ENCODE assay signal across 11 cellular contexts in the genomic region with DNA sequence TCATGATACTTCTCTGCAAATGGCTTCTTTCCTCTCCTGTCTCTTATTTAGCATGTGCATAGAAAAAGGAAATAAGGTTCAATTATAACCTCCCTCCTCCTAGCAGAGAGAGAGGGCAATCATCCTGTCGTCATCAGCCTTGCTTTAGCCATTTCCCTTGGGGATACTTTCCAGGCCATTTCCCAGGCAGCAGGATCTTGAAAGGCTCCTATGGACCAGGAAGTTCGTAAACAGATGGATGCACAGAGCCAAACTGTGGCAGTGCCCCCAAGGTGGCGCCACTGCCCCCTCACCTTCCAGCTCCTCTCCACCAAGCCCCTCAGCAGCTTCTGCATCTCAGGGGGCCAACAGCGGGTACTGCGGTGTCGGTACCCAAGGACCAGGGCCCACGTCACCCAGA.
DNase-seq lines count a peak whose midpoint lies in the region; ATAC-seq and TF ChIP-seq lines count a peak whose summit lies in the region.
"Had no signal": no experiment of that assay in that cellular context is flagged by ENCODE, and none has a peak within 500 bp of the region (broad histone marks: within the 10 kb centered on the region; RNA-seq: fewer than 3 reads in every experiment).

No MANE protein-coding gene starts in this region.

- H3K4me3 Mint-ChIP-seq in endothelial cell (ENCODE audit: unreplicated experiment) = no peak overlapping the region
- H3K4me3 Mint-ChIP-seq: CD4-positive, CD25-positive, alpha-beta regulatory T cell; nephron had no signal

- no peaks in the 10 kb centered on the region for H3K27me3 Mint-ChIP-seq in endothelial cell (ENCODE audit: unreplicated experiment)
- H3K27me3 Mint-ChIP-seq: CD4-positive, CD25-positive, alpha-beta regulatory T cell had no signal

- peak overlapping the region; percentile 22 to 69 (median 60) for H3K27ac ChIP-seq in gastrocnemius medialis

- H3K36me3 Mint-ChIP-seq in endothelial cell (ENCODE audit: low read depth, unreplicated experiment) = no peaks in the 10 kb centered on the region
- H3K36me3 Mint-ChIP-seq: CD4-positive, CD25-positive, alpha-beta regulatory T cell had no signal

- intact Hi-C loops in gastrocnemius medialis (cut with DNase I; ENCODE audit: low total_unique reads) = loop anchor here (2.0 to 5.0 kb wide), 2 partner anchors 33 to 275 kb away; no protein-coding TSS in a partner anchor

- H3K9me3 ChIP-seq in gastrocnemius medialis = no peaks in the 10 kb centered on the region

- H3K27ac Mint-ChIP-seq in endothelial cell (ENCODE audit: unreplicated experiment) = no peak overlapping the region
- H3K27ac Mint-ChIP-seq: nephron had no signal

- DNase-seq in NCI-H526 (lab: John Stamatoyannopoulos, UW) (peak; percentile 12 to 45), NCI-H526 treated with DMSO at 0.1 percent for 48 hours (lab: John Stamatoyannopoulos, UW) (no peak), NCI-H345 treated with DMSO at 0.1 percent for 48 hours (lab: John Stamatoyannopoulos, UW; ENCODE audit: unreplicated experiment) (peak; percentile 31), endothelial cell (ENCODE audit: low spot score) (peak; percentile 53), gastrocnemius medialis (peak in 1 of 2 donors; percentile 28)
- DNase-seq: CD4-positive, CD25-positive, alpha-beta regulatory T cell; RPMI8226 had no signal

- peak in 1 of 2 donors; percentile 27 for ATAC-seq in gastrocnemius medialis
- ATAC-seq in HG03354 (IDR thresholded peaks at IDR 0.05; ENCODE audit: poor library complexity, severe bottlenecking, unreplicated experiment) = no peak
- ATAC-seq in HG02623 (IDR thresholded peaks at IDR 0.05; ENCODE audit: unreplicated experiment) = no peak
- ATAC-seq in HG03159 (IDR thresholded peaks at IDR 0.05; ENCODE audit: unreplicated experiment) = no peak

- H3K9me3 Mint-ChIP-seq in endothelial cell (ENCODE audit: unreplicated experiment) = no peaks in the 10 kb centered on the region
- H3K9me3 Mint-ChIP-seq: CD4-positive, CD25-positive, alpha-beta regulatory T cell; nephron had no signal

- TF ChIP-seq POLR2A in gastrocnemius medialis (IDR thresholded peaks at IDR 0.05) = no peak

- no peak for TF ChIP-seq CTCF in endothelial cell (IDR thresholded peaks at IDR 0.05; ENCODE audit: unreplicated experiment)
- peak in 2 of 5 experiments; percentile 12 to 48 for TF ChIP-seq CTCF in gastrocnemius medialis (IDR thresholded peaks at IDR 0.05 in 4 of 5, conservative IDR thresholded peaks at IDR 0.05 in 1 of 5)

- in situ Hi-C loops in gastrocnemius medialis (cut with MboI; ENCODE audit: low sequenced_read_pairs in 4 of 4) = loop anchor here (10.0 to 25.0 kb wide), 2 partner anchors 270 to 277 kb away; no protein-coding TSS in a partner anchor

- H3K4me1 ChIP-seq in gastrocnemius medialis = peaks cover 0 to 21% of the 10 kb centered on the region in 2 donors

- H3K4me3 ChIP-seq in gastrocnemius medialis = no peak overlapping the region

- H3K27me3 ChIP-seq in gastrocnemius medialis = no peaks in the 10 kb centered on the region

- H3K4me1 Mint-ChIP-seq in endothelial cell (ENCODE audit: unreplicated experiment) = no peaks in the 10 kb centered on the region
- H3K4me1 Mint-ChIP-seq: nephron had no signal

- H3K36me3 ChIP-seq in gastrocnemius medialis = no peaks in the 10 kb centered on the region
